In the genomic region with DNA sequence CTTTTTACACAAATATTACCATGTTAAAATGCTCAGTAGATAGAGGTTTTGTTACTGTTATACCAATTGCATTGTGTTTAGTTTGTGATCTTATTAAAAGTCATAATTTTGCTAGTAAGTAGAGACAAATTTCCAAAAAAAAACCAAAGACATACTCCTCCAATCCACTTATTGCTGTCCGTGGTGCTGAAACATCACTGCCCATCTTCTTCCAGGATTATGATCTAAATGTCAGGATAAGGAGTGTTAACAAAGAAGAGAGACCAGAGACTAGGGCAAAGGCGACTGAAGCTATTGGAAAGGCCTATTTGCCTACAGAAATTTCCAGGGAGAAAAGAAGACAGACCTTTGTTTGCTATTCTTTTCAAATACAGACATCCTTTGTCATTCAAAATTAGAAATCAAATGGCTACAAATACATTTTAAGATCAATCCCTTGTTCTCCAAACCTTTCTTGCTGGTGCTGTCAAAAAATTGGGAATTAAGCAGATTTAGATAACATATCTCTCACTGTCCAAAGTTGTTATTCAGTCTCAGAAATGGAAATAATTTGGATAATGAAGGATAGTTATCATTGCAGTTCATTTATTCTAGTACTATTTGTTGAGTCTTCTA, we compare ENCODE assay signal across 1 cellular context.
TF ChIP-seq lines count a peak whose summit lies in the region.

No MANE protein-coding gene starts in this region.

TF ChIP-seq in WTC11, 78 proteins besides CTCF, POLR2A, EP300 and RAD21 (continued from another document):
- TF ChIP-seq E2F5 (CRISPR knock-in tag; IDR thresholded peaks at IDR 0.05) (no peak), RELA (CRISPR knock-in tag; IDR thresholded peaks at IDR 0.05; ENCODE audit: borderline replicate concordance) (no peak), SP1 (CRISPR knock-in tag; conservative IDR thresholded peaks at IDR 0.05) (no peak), HMGA2 (CRISPR knock-in tag; IDR thresholded peaks at IDR 0.05) (no peak), ZNF532 (CRISPR knock-in tag; IDR thresholded peaks at IDR 0.05; ENCODE audit: borderline replicate concordance) (no peak), FOXK1 (CRISPR knock-in tag; IDR thresholded peaks at IDR 0.05) (no peak)
